In the genomic region with DNA sequence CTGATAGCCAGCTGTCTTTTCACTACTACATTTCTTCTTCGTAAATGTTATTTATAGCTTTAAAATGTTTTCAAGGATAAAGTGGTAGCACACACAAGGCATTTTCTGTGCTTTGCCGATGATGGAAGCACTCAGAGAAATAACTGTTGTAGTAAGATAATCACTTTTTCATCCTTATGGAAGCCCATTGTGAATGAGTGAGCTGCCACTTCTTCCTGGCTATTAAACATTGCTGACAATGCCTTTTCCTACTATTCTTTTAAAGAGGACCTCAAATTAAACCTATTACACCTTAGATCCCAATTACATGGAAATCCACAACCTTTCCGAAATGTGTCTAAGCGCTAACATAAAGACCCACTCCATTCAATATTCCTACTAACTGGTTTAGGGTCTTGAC, we compare ENCODE assay signal across 21 cellular contexts.
DNase-seq lines count a peak whose midpoint lies in the region; TF ChIP-seq lines count a peak whose summit lies in the region.
"Had no signal": no experiment of that assay in that cellular context is flagged by ENCODE, and none has a peak within 500 bp of the region (broad histone marks: within the 10 kb centered on the region; RNA-seq: fewer than 3 reads in every experiment).

No MANE protein-coding gene starts in this region.

- no peaks in the 10 kb centered on the region for H3K36me3 Mint-ChIP-seq in endodermal cell (ENCODE audit: low read depth)
- H3K36me3 Mint-ChIP-seq in neural progenitor cell, result no peaks in the 10 kb centered on the region
- H3K36me3 Mint-ChIP-seq: CD4-positive, CD25-positive, alpha-beta regulatory T cell; CD8-positive, alpha-beta T cell had no signal

- H3K27ac ChIP-seq in endodermal cell (ENCODE audit: low read depth, low read length) (no peak overlapping the region), neural progenitor cell (no peak overlapping the region)
- H3K27ac ChIP-seq: 22Rv1, BLaER1, C4-2B had no signal

- H3K4me1 Mint-ChIP-seq in endodermal cell (peaks cover 36% of the 10 kb centered on the region), neural progenitor cell (peaks cover 6% of the 10 kb centered on the region)
- H3K4me1 Mint-ChIP-seq: B cell; CD4-positive, CD25-positive, alpha-beta regulatory T cell had no signal

- H3K4me3 Mint-ChIP-seq in endodermal cell (no peak overlapping the region), neural progenitor cell (no peak overlapping the region)
- H3K4me3 Mint-ChIP-seq: B cell; CD4-positive, CD25-positive, alpha-beta regulatory T cell; CD8-positive, alpha-beta T cell had no signal

- H3K27me3 Mint-ChIP-seq in endodermal cell (ENCODE audit: insufficient read depth) (no peaks in the 10 kb centered on the region), neural progenitor cell (ENCODE audit: insufficient read depth, low read depth) (no peaks in the 10 kb centered on the region)
- H3K27me3 Mint-ChIP-seq: CD4-positive, CD25-positive, alpha-beta regulatory T cell had no signal

- H3K4me2 ChIP-seq in neural progenitor cell, result peak overlapping the region; percentile 39
- H3K4me2 ChIP-seq: BLaER1 had no signal

- H3K9ac ChIP-seq in endodermal cell (ENCODE audit: extremely low read depth, low read length, poor library complexity, severe bottlenecking) (no peak overlapping the region), neural progenitor cell (no peak overlapping the region)
- H3K9ac ChIP-seq: BLaER1 had no signal

- H3K27ac Mint-ChIP-seq in endodermal cell (peak overlapping the region; percentile 37), neural progenitor cell (no peak overlapping the region)
- H3K27ac Mint-ChIP-seq: B cell; CD4-positive, CD25-positive, alpha-beta regulatory T cell; CD8-positive, alpha-beta T cell had no signal

- H3K36me3 ChIP-seq in endodermal cell (ENCODE audit: control insufficient read depth, insufficient read depth, low read length), result no peaks in the 10 kb centered on the region
- no peaks in the 10 kb centered on the region for H3K36me3 ChIP-seq in neural progenitor cell
- H3K36me3 ChIP-seq in MG63, result peaks cover 52% of the 10 kb centered on the region
- H3K36me3 ChIP-seq: BLaER1 had no signal

- H3K79me2 ChIP-seq in neural progenitor cell (ENCODE audit: low read depth), result no peaks in the 10 kb centered on the region

- TF ChIP-seq CTCF in endodermal cell (conservative IDR thresholded peaks at IDR 0.05) (no peak), neural progenitor cell (IDR thresholded peaks at IDR 0.05) (no peak)

- H3K4me1 ChIP-seq in endodermal cell (ENCODE audit: control insufficient read depth, insufficient read depth, low read length), result peaks cover 10% of the 10 kb centered on the region
- H3K4me1 ChIP-seq in neural progenitor cell, result peaks cover 16% of the 10 kb centered on the region
- H3K4me1 ChIP-seq: BLaER1, Caco-2 had no signal

- H3K4me3 ChIP-seq in endodermal cell (ENCODE audit: low read length), result no peak overlapping the region
- no peak overlapping the region for H3K4me3 ChIP-seq in neural progenitor cell
- no peak overlapping the region for H3K4me3 ChIP-seq in MG63
- H3K4me3 ChIP-seq: BLaER1, GM12878 had no signal

- H3K9me3 ChIP-seq in endodermal cell (ENCODE audit: control insufficient read depth, low read length), result no peaks in the 10 kb centered on the region
- H3K9me3 ChIP-seq in neural progenitor cell (ENCODE audit: low read depth), result no peaks in the 10 kb centered on the region
- no peaks in the 10 kb centered on the region for H3K9me3 ChIP-seq in MG63
- H3K9me3 ChIP-seq: BLaER1, Caco-2 had no signal

- H4K20me1 ChIP-seq in neural progenitor cell (ENCODE audit: low read depth), result no peaks in the 10 kb centered on the region
- H4K20me1 ChIP-seq: BLaER1 had no signal

- 87% methylated on average over 4 of the region's 4 CpGs; no CpG with 5 or more reads in 1 of the 2 experiments for WGBS in endodermal cell (ENCODE audit: insufficient coverage in 1 of 2, insufficient read length in 1 of 2), 2 experiments

- H2AFZ ChIP-seq in neural progenitor cell (replicated peaks), result no peak overlapping the region

- peak; percentile 5 for DNase-seq in NCI-H2227 treated with DMSO at 0.1 percent for 48 hours (lab: John Stamatoyannopoulos, UW)
- DNase-seq in NCI-H2227 (lab: John Stamatoyannopoulos, UW; ENCODE audit: unreplicated experiment), result no peak
- DNase-seq in NCI-H82 treated with DMSO at 0.1 percent for 48 hours (lab: John Stamatoyannopoulos, UW; ENCODE audit: unreplicated experiment), result peak; percentile 70
- no peak for DNase-seq in endodermal cell
- DNase-seq in neural progenitor cell (ENCODE audit: low spot score), result no peak
- no peak for DNase-seq in DMS114 treated with DMSO at 0.1 percent for 48 hours (lab: John Stamatoyannopoulos, UW; ENCODE audit: unreplicated experiment)
- no peak for DNase-seq in MG63
- no peak for DNase-seq in ureter (ENCODE audit: low spot score)
- DNase-seq: Caco-2; CD4-positive, CD25-positive, alpha-beta regulatory T cell; CD8-positive, alpha-beta T cell; DMS79; EL; GDM1; GOT3; H7 had no signal

- no peaks in the 10 kb centered on the region for H3K27me3 ChIP-seq in endodermal cell (ENCODE audit: control insufficient read depth, insufficient read depth, low read length, poor library complexity, severe bottlenecking)
- no peaks in the 10 kb centered on the region for H3K27me3 ChIP-seq in neural progenitor cell
- H3K27me3 ChIP-seq in MG63, result no peaks in the 10 kb centered on the region
- H3K27me3 ChIP-seq: BLaER1 had no signal

- H3F3A ChIP-seq in neural progenitor cell (ENCODE audit: low read depth), result no peaks in the 10 kb centered on the region

- peaks cover 5% of the 10 kb centered on the region for H3K9me3 Mint-ChIP-seq in endodermal cell
- peaks cover 2% of the 10 kb centered on the region for H3K9me3 Mint-ChIP-seq in neural progenitor cell
- H3K9me3 Mint-ChIP-seq: CD8-positive, alpha-beta T cell had no signal

Comparison
In these comparisons a context has a peak if more than half of its experiments do, and no peak if none do; other contexts are left out.
1. DNase-seq: peak in NCI-H2227 treated with DMSO at 0.1 percent for 48 hours (single experiment) and NCI-H82 treated with DMSO at 0.1 percent for 48 hours (single experiment); none in NCI-H2227 (single experiment), endodermal cell (single experiment), neural progenitor cell (single experiment), DMS114 treated with DMSO at 0.1 percent for 48 hours (single experiment), MG63 (single experiment) and ureter (single experiment).